ENCODE assay signal across 8 cellular contexts in the genomic region with DNA sequence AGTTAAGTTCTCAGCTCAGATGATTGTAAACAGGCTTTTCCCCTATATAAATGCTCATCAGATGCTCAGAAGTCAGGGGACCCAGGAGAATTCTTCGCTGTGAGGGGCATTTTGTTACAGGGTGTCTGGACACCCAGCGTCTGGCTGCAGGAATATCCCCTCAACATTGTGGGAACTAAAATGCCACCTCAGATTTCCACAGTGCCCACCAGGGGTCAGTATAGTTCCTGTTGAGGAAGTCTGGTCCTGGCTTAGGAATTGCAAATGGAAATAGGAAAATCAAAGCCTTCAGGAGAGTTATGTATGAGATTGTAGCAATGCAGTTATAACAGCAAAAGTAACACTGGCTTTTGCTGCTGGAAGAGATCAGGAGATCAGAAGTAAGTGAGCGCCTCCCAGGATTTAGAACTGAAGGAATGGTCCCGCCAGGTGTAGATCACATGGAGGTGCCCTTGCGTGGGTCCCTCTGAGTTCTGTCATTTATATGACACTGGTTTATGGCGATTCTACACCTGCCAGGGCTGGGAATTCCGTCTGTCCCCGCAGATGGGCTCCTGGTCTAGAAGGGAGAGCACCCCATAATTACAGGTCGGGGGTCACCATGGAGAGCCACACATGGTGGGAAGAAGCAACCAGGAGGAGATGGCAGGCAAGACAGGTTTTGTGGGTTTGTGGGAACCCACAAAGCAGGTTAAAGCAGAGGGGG. TPM values are rescaled to one million over a fixed set of nuclear protein-coding genes. Genes with fewer than 3 reads are reported as not detected.
DNase-seq lines count a peak whose midpoint lies in the region; ATAC-seq and TF ChIP-seq lines count a peak whose summit lies in the region.

No MANE protein-coding gene starts in this region.

- TF ChIP-seq CTCF in adrenal gland (IDR thresholded peaks at IDR 0.05) (peak; percentile 72 to 83 (median 78)), left ventricle myocardium inferior (IDR thresholded peaks at IDR 0.05; ENCODE audit: borderline replicate concordance) (peak; percentile 89)

- H3K27ac Mint-ChIP-seq in CD4-positive, alpha-beta memory T cell, result peak overlapping the region in 1 of 7 donors; percentile 32
- no peak overlapping the region for H3K27ac Mint-ChIP-seq in T-helper 2 cell treated with Interferon-gamma antibody and Interleukin-4, amounts not matched to agents 5 μg/mL and 100 μg/mL, for 36 hours

- peak in 4 of 5 donors; percentile 19 to 32 (median 28) for DNase-seq in CD4-positive, alpha-beta memory T cell
- DNase-seq in GM19240 (ENCODE audit: insufficient read length, low spot score) (peak; percentile 24), NCI-H524 treated with DMSO at 0.1 percent for 48 hours (lab: John Stamatoyannopoulos, UW) (peak; percentile 20), adrenal gland (peak; percentile 52 to 83 (median 67)), left ventricle myocardium inferior (peak; percentile 41), putamen (ENCODE audit: low spot score) (peak; percentile 52)
- no peak for DNase-seq in T-helper 2 cell treated with Interferon-gamma antibody and Interleukin-4, amounts not matched to agents 5 μg/mL and 100 μg/mL, for 36 hours (ENCODE audit: low spot score)

- WGBS in adrenal gland, 4 donors, result 48 to 77% (median 65%) methylated on average over 7 to 9 of the region's 9 CpGs

- H3K36me3 Mint-ChIP-seq in CD4-positive, alpha-beta memory T cell, result no peaks in the 10 kb centered on the region
- H3K36me3 Mint-ChIP-seq in T-helper 2 cell treated with Interferon-gamma antibody and Interleukin-4, amounts not matched to agents 5 μg/mL and 100 μg/mL, for 36 hours (ENCODE audit: low read depth), result no peaks in the 10 kb centered on the region

- no peaks in the 10 kb centered on the region for H3K9me3 ChIP-seq in CD4-positive, alpha-beta memory T cell (ENCODE audit: control insufficient read depth in 1 of 2, low read length in 2 of 2)
- H3K9me3 ChIP-seq in adrenal gland (replicated peaks in 1 of 3) (no peaks in the 10 kb centered on the region), left ventricle myocardium inferior (replicated peaks) (no peaks in the 10 kb centered on the region)

- TF ChIP-seq POLR2A in adrenal gland (IDR thresholded peaks at IDR 0.05), result no peak

- CTCF ChIA-PET in CD4-positive, alpha-beta memory T cell (lab: Charles Lee; ENCODE audit: partially characterized antibody), result no interaction called here

- H3K4me1 Mint-ChIP-seq in CD4-positive, alpha-beta memory T cell, result peaks cover 2 to 5% (median 5%) of the 10 kb centered on the region in 4 donors
- peaks cover 5% of the 10 kb centered on the region for H3K4me1 Mint-ChIP-seq in T-helper 2 cell treated with Interferon-gamma antibody and Interleukin-4, amounts not matched to agents 5 μg/mL and 100 μg/mL, for 36 hours (ENCODE audit: low read depth)

- no peaks in the 10 kb centered on the region for H3K9me3 Mint-ChIP-seq in CD4-positive, alpha-beta memory T cell
- no peaks in the 10 kb centered on the region for H3K9me3 Mint-ChIP-seq in T-helper 2 cell treated with Interferon-gamma antibody and Interleukin-4, amounts not matched to agents 5 μg/mL and 100 μg/mL, for 36 hours

- no peak for ATAC-seq in GM21381 (IDR thresholded peaks at IDR 0.05; ENCODE audit: unreplicated experiment)

- H3K4me3 ChIP-seq in CD4-positive, alpha-beta memory T cell (ENCODE audit: low read length in 2 of 2), result no peak overlapping the region
- no peak overlapping the region for H3K4me3 ChIP-seq in adrenal gland
- no peak overlapping the region for H3K4me3 ChIP-seq in left ventricle myocardium inferior

- POLR2A ChIA-PET in CD4-positive, alpha-beta memory T cell (lab: Charles Lee; ENCODE audit: partially characterized antibody), result no interaction called here

- H3K27me3 ChIP-seq in CD4-positive, alpha-beta memory T cell (ENCODE audit: insufficient read depth, low read length), result no peaks in the 10 kb centered on the region
- no peaks in the 10 kb centered on the region for H3K27me3 ChIP-seq in adrenal gland
- no peaks in the 10 kb centered on the region for H3K27me3 ChIP-seq in left ventricle myocardium inferior (ENCODE audit: low read depth)

- no peak overlapping the region for H3K27ac ChIP-seq in CD4-positive, alpha-beta memory T cell (ENCODE audit: low read depth, low read length)
- H3K27ac ChIP-seq in adrenal gland (no peak overlapping the region), left ventricle myocardium inferior (replicated peaks) (no peak overlapping the region)

- no peak overlapping the region for H3K4me3 Mint-ChIP-seq in CD4-positive, alpha-beta memory T cell
- H3K4me3 Mint-ChIP-seq in T-helper 2 cell treated with Interferon-gamma antibody and Interleukin-4, amounts not matched to agents 5 μg/mL and 100 μg/mL, for 36 hours, result no peak overlapping the region

- no peaks in the 10 kb centered on the region for H3K36me3 ChIP-seq in CD4-positive, alpha-beta memory T cell (ENCODE audit: insufficient read depth, low read length)
- no peaks in the 10 kb centered on the region for H3K36me3 ChIP-seq in adrenal gland (replicated peaks in 1 of 2)
- no peaks in the 10 kb centered on the region for H3K36me3 ChIP-seq in left ventricle myocardium inferior

- no peaks in the 10 kb centered on the region for H3K4me1 ChIP-seq in CD4-positive, alpha-beta memory T cell (ENCODE audit: insufficient read depth, low read length)
- no peaks in the 10 kb centered on the region for H3K4me1 ChIP-seq in adrenal gland (replicated peaks in 1 of 2)
- H3K4me1 ChIP-seq in left ventricle myocardium inferior, result peaks cover 6% of the 10 kb centered on the region

- H3K27me3 Mint-ChIP-seq in CD4-positive, alpha-beta memory T cell, result no peaks in the 10 kb centered on the region
- H3K27me3 Mint-ChIP-seq in T-helper 2 cell treated with Interferon-gamma antibody and Interleukin-4, amounts not matched to agents 5 μg/mL and 100 μg/mL, for 36 hours (ENCODE audit: low read depth), result no peaks in the 10 kb centered on the region

- intact Hi-C loops in CD4-positive, alpha-beta memory T cell (cut with micrococcal nuclease), result loop anchor here (1.0 to 2.0 kb wide), 2 partner anchors 134 to 710 kb away; a partner anchor contains a TSS
- intact Hi-C loops in adrenal gland (cut with DNase I) (no loop called here), left ventricle myocardium inferior (cut with micrococcal nuclease) (no loop called here)

RNA-seq across cellular contexts. Expression of a gene that starts 47.1 kb away (rescaled TPM):
- total RNA-seq in CD4-positive, alpha-beta memory T cell, result 10 to 100 TPM; 65.7 to 71.4 TPM
- polyA plus RNA-seq in CD4-positive, alpha-beta memory T cell, result 10 to 100 TPM in 1 of 2 donors, 1 to 10 TPM in 1; 7.3 to 14.8 TPM
- total RNA-seq in adrenal gland (100 to 1,000 TPM in 7 of 8 donors, 10 to 100 TPM in 1; 94.6 to 208 (median 159) TPM), left ventricle myocardium inferior (116 TPM)
- polyA plus RNA-seq in adrenal gland, result 100 to 1,000 TPM in 2 of 3 donors, 10 to 100 TPM in 1; 65.2 to 134 (median 109) TPM
